Comparison of ENCODE assay signal across 18 cellular contexts in genomic region chr10:119368581-119368980, GRCh38.
DNase-seq lines count a peak whose midpoint lies in the region; ATAC-seq, FAIRE-seq and TF ChIP-seq lines count a peak whose summit lies in the region.
"Had no signal": no experiment of that assay in that cellular context is flagged by ENCODE, and none has a peak within 500 bp of the region (broad histone marks: within the 10 kb centered on the region; RNA-seq: fewer than 3 reads in every experiment).

No MANE protein-coding gene starts in this region.

- H3K9me3 ChIP-seq in ascending aorta (no peaks in the 10 kb centered on the region), tibial nerve (no peaks in the 10 kb centered on the region)
- H3K9me3 ChIP-seq: body of pancreas, tibial artery had no signal

- DNase-seq in ascending aorta (ENCODE audit: low spot score in 2 of 2) (no peak), naive B cell (no peak), tibial nerve (ENCODE audit: low spot score in 2 of 2) (no peak), NCI-H1694 treated with DMSO at 0.1 percent for 48 hours (lab: John Stamatoyannopoulos, UW) (no peak), HTR-8/SVneo (ENCODE audit: insufficient read length, low spot score) (no peak), head of caudate nucleus (no peak)
- DNase-seq: activated CD4-positive, alpha-beta memory T cell treated with anti-CD3 and anti-CD28 coated beads, Interleukin-2, amount 10 ng/mL, durations not matched to agents 7 days and 5 days; activated T-cell treated with anti-CD3 and anti-CD28 coated beads, Interleukin-2, amount 50 U/mL, for 4 hours; DMS53; NCI-H1436; SHP77; tibial artery had no signal

- no peak for TF ChIP-seq POLR2A in tibial nerve (IDR thresholded peaks at IDR 0.05)

- H3K4me3 ChIP-seq in ascending aorta (peak overlapping the region in 1 of 2 donors; percentile 3), tibial nerve (no peak overlapping the region)
- H3K4me3 ChIP-seq: body of pancreas, tibial artery had no signal

- H3K27me3 Mint-ChIP-seq in naive B cell: no peaks in the 10 kb centered on the region
- H3K27me3 Mint-ChIP-seq: activated CD4-positive, alpha-beta memory T cell treated with anti-CD3 and anti-CD28 coated beads, Interleukin-2, amount 10 ng/mL, durations not matched to agents 7 days and 5 days had no signal

- H3K4me1 Mint-ChIP-seq in naive B cell: peaks cover 50 to 68% (median 54%) of the 10 kb centered on the region in 3 donors

- H3K36me3 Mint-ChIP-seq in naive B cell: peaks cover 0 to 11% of the 10 kb centered on the region in 2 donors

- peak overlapping the region; percentile 97 to 99 (median 98) for H3K27ac Mint-ChIP-seq in naive B cell
- H3K27ac Mint-ChIP-seq: activated CD4-positive, alpha-beta memory T cell treated with anti-CD3 and anti-CD28 coated beads, Interleukin-2, amount 10 ng/mL, durations not matched to agents 7 days and 5 days; activated naive CD4-positive, alpha-beta T cell treated with anti-CD3 and anti-CD28 coated beads, Interleukin-2, amount 50 U/mL, for 72 hours; T-helper 1 cell treated with Interleukin-12 subunit alpha and Interleukin-12 subunit beta and Interleukin-4 antibody, amounts not matched to agents 30 μg/mL and 1 μg/mL, for 36 hours had no signal

- H3K27me3 ChIP-seq in ascending aorta: no peaks in the 10 kb centered on the region
- no peaks in the 10 kb centered on the region for H3K27me3 ChIP-seq in tibial nerve
- H3K27me3 ChIP-seq: body of pancreas, tibial artery had no signal

- H3K36me3 ChIP-seq in ascending aorta (no peaks in the 10 kb centered on the region), tibial nerve (no peaks in the 10 kb centered on the region)
- H3K36me3 ChIP-seq: tibial artery had no signal

- intact Hi-C loops in ascending aorta (cut with DNase I) (no loop called here), head of caudate nucleus (cut with DNase I) (no loop called here)

- peaks cover 33 to 64% of the 10 kb centered on the region in 2 donors for H3K4me1 ChIP-seq in ascending aorta
- H3K4me1 ChIP-seq in tibial nerve: peaks cover 3 to 86% (median 40%) of the 10 kb centered on the region in 4 donors

- peak overlapping the region; percentile 83 to 98 (median 92) for H3K4me3 Mint-ChIP-seq in naive B cell
- H3K4me3 Mint-ChIP-seq: activated CD4-positive, alpha-beta memory T cell treated with anti-CD3 and anti-CD28 coated beads, Interleukin-2, amount 10 ng/mL, durations not matched to agents 7 days and 5 days; activated T-cell treated with anti-CD3 and anti-CD28 coated beads, Interleukin-2, amount 50 U/mL, for 4 hours; T-helper 1 cell treated with Interleukin-12 subunit alpha and Interleukin-12 subunit beta and Interleukin-4 antibody, amounts not matched to agents 30 μg/mL and 1 μg/mL, for 36 hours had no signal

- H3K27ac ChIP-seq in ascending aorta (peak overlapping the region; percentile 31 to 64), tibial nerve (peak overlapping the region; percentile 9 to 93 (median 84))
- H3K27ac ChIP-seq: epithelial cell of prostate had no signal

- ATAC-seq in HG03354 (IDR thresholded peaks at IDR 0.05; ENCODE audit: poor library complexity, severe bottlenecking, unreplicated experiment): peak; percentile 12
- no peak for ATAC-seq in naive B cell (ENCODE audit: low read depth in 2 of 2)
- no peak for ATAC-seq in HG03457 (IDR thresholded peaks at IDR 0.05; ENCODE audit: unreplicated experiment)
- ATAC-seq: activated naive CD4-positive, alpha-beta T cell treated with anti-CD3 and anti-CD28 coated beads, Interleukin-2, amount 50 U/mL, for 72 hours; activated T-cell treated with anti-CD3 and anti-CD28 coated beads, Interleukin-2, amount 50 U/mL, for 4 hours; body of pancreas had no signal

- H3K9me3 Mint-ChIP-seq in naive B cell: peaks cover 0 to 10% (median 9%) of the 10 kb centered on the region in 7 donors
- H3K9me3 Mint-ChIP-seq: activated CD4-positive, alpha-beta memory T cell treated with anti-CD3 and anti-CD28 coated beads, Interleukin-2, amount 10 ng/mL, durations not matched to agents 7 days and 5 days; activated naive CD4-positive, alpha-beta T cell treated with anti-CD3 and anti-CD28 coated beads, Interleukin-2, amount 50 U/mL, for 72 hours; activated T-cell treated with anti-CD3 and anti-CD28 coated beads, Interleukin-2, amount 50 U/mL, for 4 hours; T-helper 1 cell treated with Interleukin-12 subunit alpha and Interleukin-12 subunit beta and Interleukin-4 antibody, amounts not matched to agents 30 μg/mL and 1 μg/mL, for 36 hours had no signal

- no peak for TF ChIP-seq EP300 in tibial nerve (IDR thresholded peaks at IDR 0.05)

- FAIRE-seq in HTR-8/SVneo (lab: Jason Lieb, UNC): no peak

- TF ChIP-seq CTCF in ascending aorta (IDR thresholded peaks at IDR 0.05): no peak
- no peak for TF ChIP-seq CTCF in tibial nerve (IDR thresholded peaks at IDR 0.05)

- 58 to 71% methylated on average over 8 of the region's 8 CpGs for WGBS in tibial nerve, 2 donors
